Comparison of ENCODE assay signal across 1 cellular context in the genomic region with DNA sequence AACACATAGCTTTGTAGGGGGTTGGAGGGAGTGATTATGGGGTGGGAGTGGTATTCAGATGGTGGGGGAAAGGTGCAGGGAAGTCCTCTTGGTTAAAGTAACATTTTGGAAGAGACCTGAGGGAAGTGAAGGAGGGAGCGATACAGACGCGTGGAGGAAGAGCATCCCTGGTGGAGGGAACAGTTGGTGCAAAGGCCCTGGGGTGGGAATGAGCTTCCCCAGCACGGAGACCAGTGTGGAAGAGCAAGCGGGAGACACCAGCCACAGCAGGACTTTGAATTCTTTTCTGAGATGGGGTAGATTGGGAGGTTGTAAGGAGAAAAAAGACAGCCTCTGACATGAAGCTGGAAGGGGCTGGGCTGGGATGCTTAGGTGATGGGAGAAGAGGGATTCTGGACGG.
TF ChIP-seq lines count a peak whose summit lies in the region.

No MANE protein-coding gene starts in this region.

TF ChIP-seq in endothelial cell of umbilical vein, 7 proteins besides CTCF, POLR2A, EP300 and RAD21:
- TF ChIP-seq FOS (IDR thresholded peaks at IDR 0.05; ENCODE audit: borderline replicate concordance, insufficient read depth, low read length) (no peak), GATA2 (IDR thresholded peaks at IDR 0.05; ENCODE audit: insufficient read depth, insufficient read length, low read depth, low read length) (no peak), MYC (IDR thresholded peaks at IDR 0.05; ENCODE audit: low read depth, low read length) (no peak), JUN (IDR thresholded peaks at IDR 0.05; ENCODE audit: borderline replicate concordance, insufficient read depth, insufficient read length, low read depth) (no peak), POLR2AphosphoS5 (IDR thresholded peaks at IDR 0.05; ENCODE audit: insufficient read depth, low read depth, low read length) (no peak), EZH2 (IDR thresholded peaks at IDR 0.05; ENCODE audit: borderline replicate concordance, low read depth, low read length, severe bottlenecking) (no peak)
- TF ChIP-seq, protein P1, sequence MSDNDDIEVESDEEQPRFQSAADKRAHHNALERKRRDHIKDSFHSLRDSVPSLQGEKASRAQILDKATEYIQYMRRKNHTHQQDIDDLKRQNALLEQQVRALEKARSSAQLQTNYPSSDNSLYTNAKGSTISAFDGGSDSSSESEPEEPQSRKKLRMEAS (IDR thresholded peaks at IDR 0.05; ENCODE audit: insufficient read depth, insufficient read length), result no peak
